Comparison of ENCODE assay signal across 14 cellular contexts in genomic region chr16:17304814-17305169, GRCh38.
DNase-seq lines count a peak whose midpoint lies in the region; ATAC-seq and TF ChIP-seq lines count a peak whose summit lies in the region.
"Had no signal": no experiment of that assay in that cellular context is flagged by ENCODE, and none has a peak within 500 bp of the region (broad histone marks: within the 10 kb centered on the region; RNA-seq: fewer than 3 reads in every experiment).

No MANE protein-coding gene starts in this region.

- no peak for DNase-seq in hepatocyte (ENCODE audit: low spot score)
- no peak for DNase-seq in stimulated activated naive B cell treated with anti-CD40 and anti-IgM and Interleukin-4, amounts not matched to agents 10 μg/mL and 1 μg/mL and 100 μg/mL, for 72 hours
- DNase-seq in stimulated activated CD4-positive, alpha-beta T cell treated with anti-CD3 and anti-CD28 coated beads, Interleukin-4, amount 100 ng/mL, for 4 hours: no peak
- no peak for DNase-seq in endodermal cell
- no peak for DNase-seq in NCI-H2107 treated with DMSO at 0.1 percent for 48 hours (lab: John Stamatoyannopoulos, UW; ENCODE audit: unreplicated experiment)
- DNase-seq in HuH-7 (ENCODE audit: low spot score): no peak
- DNase-seq: activated CD4-positive, CD25-positive, alpha-beta regulatory T cell; activated T-cell treated with anti-CD3 and anti-CD28 coated beads, Interleukin-2, amount 50 U/mL, for 72 hours; COR-L47; SHP77 treated with DMSO at 0.1 percent for 48 hours had no signal

- H3K9me3 ChIP-seq in hepatocyte (ENCODE audit: low read depth) (no peaks in the 10 kb centered on the region), endodermal cell (ENCODE audit: control insufficient read depth, low read length) (no peaks in the 10 kb centered on the region)

- peak overlapping the region; percentile 67 for H3K4me3 Mint-ChIP-seq in activated T-helper 17 cell treated with anti-CD3 and anti-CD28 coated beads, Interleukin-2, amount 50 U/mL, for 72 hours
- H3K4me3 Mint-ChIP-seq in stimulated activated naive B cell treated with anti-CD40 and anti-IgM and Interleukin-4, amounts not matched to agents 10 μg/mL and 1 μg/mL and 100 μg/mL, for 72 hours: no peak overlapping the region
- no peak overlapping the region for H3K4me3 Mint-ChIP-seq in endodermal cell
- H3K4me3 Mint-ChIP-seq: central memory CD8-positive, alpha-beta T cell had no signal

- H4K20me1 ChIP-seq in hepatocyte (ENCODE audit: insufficient read depth, poor library complexity, severe bottlenecking): no peaks in the 10 kb centered on the region

- H3K9me2 ChIP-seq in hepatocyte (replicated peaks; ENCODE audit: insufficient read depth): no peaks in the 10 kb centered on the region

- H3K4me1 Mint-ChIP-seq in activated T-helper 17 cell treated with anti-CD3 and anti-CD28 coated beads, Interleukin-2, amount 50 U/mL, for 72 hours: peaks cover 24% of the 10 kb centered on the region
- peaks cover 51 to 88% of the 10 kb centered on the region in 2 donors for H3K4me1 Mint-ChIP-seq in stimulated activated naive B cell treated with anti-CD40 and anti-IgM and Interleukin-4, amounts not matched to agents 10 μg/mL and 1 μg/mL and 100 μg/mL, for 72 hours
- peaks cover 31% of the 10 kb centered on the region for H3K4me1 Mint-ChIP-seq in endodermal cell

- H2AFZ ChIP-seq in hepatocyte: no peak overlapping the region

- H3K9me3 Mint-ChIP-seq in activated T-helper 17 cell treated with anti-CD3 and anti-CD28 coated beads, Interleukin-2, amount 50 U/mL, for 72 hours: no peaks in the 10 kb centered on the region
- H3K9me3 Mint-ChIP-seq in stimulated activated naive B cell treated with anti-CD40 and anti-IgM and Interleukin-4, amounts not matched to agents 10 μg/mL and 1 μg/mL and 100 μg/mL, for 72 hours: peaks cover 0 to 4% of the 10 kb centered on the region in 2 donors
- no peaks in the 10 kb centered on the region for H3K9me3 Mint-ChIP-seq in endodermal cell
- H3K9me3 Mint-ChIP-seq: activated T-cell treated with anti-CD3 and anti-CD28 coated beads, Interleukin-2, amount 50 U/mL, for 72 hours; central memory CD8-positive, alpha-beta T cell had no signal

- peak overlapping the region; percentile 77 for H3K27ac ChIP-seq in hepatocyte
- no peak overlapping the region for H3K27ac ChIP-seq in endodermal cell (ENCODE audit: low read depth, low read length)

- H3K27ac Mint-ChIP-seq in activated T-helper 17 cell treated with anti-CD3 and anti-CD28 coated beads, Interleukin-2, amount 50 U/mL, for 72 hours: no peak overlapping the region
- H3K27ac Mint-ChIP-seq in stimulated activated naive B cell treated with anti-CD40 and anti-IgM and Interleukin-4, amounts not matched to agents 10 μg/mL and 1 μg/mL and 100 μg/mL, for 72 hours: peak overlapping the region; percentile 93
- no peak overlapping the region for H3K27ac Mint-ChIP-seq in endodermal cell

- 0 out of 2 replicates have a peak, but pooled peaks have one; percentile 4 for TF ChIP-seq CTCF in GM12875 (IDR thresholded peaks at IDR 0.05; ENCODE audit: borderline replicate concordance, insufficient read depth, low read depth, low read length)
- peak; percentile 15 for TF ChIP-seq CTCF in hepatocyte (IDR thresholded peaks at IDR 0.05; ENCODE audit: poor library complexity)
- TF ChIP-seq CTCF in endodermal cell (conservative IDR thresholded peaks at IDR 0.05): no peak

- no peak overlapping the region for H3K9ac ChIP-seq in endodermal cell (ENCODE audit: extremely low read depth, low read length, poor library complexity, severe bottlenecking)

- WGBS in hepatocyte (ENCODE audit: low lambda C conversion rate, missing lambda C conversion rate): 43% methylated on average over 3 of the region's 3 CpGs
- 95 to 100% methylated on average over 1 to 3 of the region's 3 CpGs for WGBS in endodermal cell (ENCODE audit: insufficient coverage in 1 of 2, insufficient read length in 1 of 2), 2 experiments

- H3K27me3 Mint-ChIP-seq in activated T-helper 17 cell treated with anti-CD3 and anti-CD28 coated beads, Interleukin-2, amount 50 U/mL, for 72 hours: no peaks in the 10 kb centered on the region
- H3K27me3 Mint-ChIP-seq in stimulated activated naive B cell treated with anti-CD40 and anti-IgM and Interleukin-4, amounts not matched to agents 10 μg/mL and 1 μg/mL and 100 μg/mL, for 72 hours: no peaks in the 10 kb centered on the region
- no peaks in the 10 kb centered on the region for H3K27me3 Mint-ChIP-seq in endodermal cell (ENCODE audit: insufficient read depth)
- H3K27me3 Mint-ChIP-seq: central memory CD8-positive, alpha-beta T cell had no signal

- peaks cover 2% of the 10 kb centered on the region for H3K79me2 ChIP-seq in hepatocyte

- H3K4me2 ChIP-seq in hepatocyte: peak overlapping the region; percentile 52

- no peaks in the 10 kb centered on the region for H3K27me3 ChIP-seq in hepatocyte
- no peaks in the 10 kb centered on the region for H3K27me3 ChIP-seq in endodermal cell (ENCODE audit: control insufficient read depth, insufficient read depth, low read length, poor library complexity, severe bottlenecking)

- H3K4me1 ChIP-seq in hepatocyte (ENCODE audit: insufficient read depth): peaks cover 42% of the 10 kb centered on the region
- peaks cover 4% of the 10 kb centered on the region for H3K4me1 ChIP-seq in endodermal cell (ENCODE audit: control insufficient read depth, insufficient read depth, low read length)

- H3K36me3 Mint-ChIP-seq in activated T-helper 17 cell treated with anti-CD3 and anti-CD28 coated beads, Interleukin-2, amount 50 U/mL, for 72 hours (ENCODE audit: low read depth): no peaks in the 10 kb centered on the region
- peaks cover 26 to 38% of the 10 kb centered on the region in 2 donors for H3K36me3 Mint-ChIP-seq in stimulated activated naive B cell treated with anti-CD40 and anti-IgM and Interleukin-4, amounts not matched to agents 10 μg/mL and 1 μg/mL and 100 μg/mL, for 72 hours
- no peaks in the 10 kb centered on the region for H3K36me3 Mint-ChIP-seq in endodermal cell (ENCODE audit: low read depth)

- H3K4me3 ChIP-seq in GM12875 (ENCODE audit: low read depth, low read length) (no peak overlapping the region), hepatocyte (no peak overlapping the region), endodermal cell (ENCODE audit: low read length) (no peak overlapping the region)
- H3K4me3 ChIP-seq: lung had no signal

- no peak for ATAC-seq in activated T-helper 17 cell treated with anti-CD3 and anti-CD28 coated beads, Interleukin-2, amount 50 U/mL, for 72 hours (replicated peaks)
- no peak for ATAC-seq in stimulated activated naive B cell treated with anti-CD40 and anti-IgM and Interleukin-4, amounts not matched to agents 10 μg/mL and 1 μg/mL and 100 μg/mL, for 72 hours (replicated peaks)

- no peaks in the 10 kb centered on the region for H3K36me3 ChIP-seq in hepatocyte (replicated peaks; ENCODE audit: insufficient read depth, low read depth)
- H3K36me3 ChIP-seq in endodermal cell (ENCODE audit: control insufficient read depth, insufficient read depth, low read length): no peaks in the 10 kb centered on the region
